In the genomic region with DNA sequence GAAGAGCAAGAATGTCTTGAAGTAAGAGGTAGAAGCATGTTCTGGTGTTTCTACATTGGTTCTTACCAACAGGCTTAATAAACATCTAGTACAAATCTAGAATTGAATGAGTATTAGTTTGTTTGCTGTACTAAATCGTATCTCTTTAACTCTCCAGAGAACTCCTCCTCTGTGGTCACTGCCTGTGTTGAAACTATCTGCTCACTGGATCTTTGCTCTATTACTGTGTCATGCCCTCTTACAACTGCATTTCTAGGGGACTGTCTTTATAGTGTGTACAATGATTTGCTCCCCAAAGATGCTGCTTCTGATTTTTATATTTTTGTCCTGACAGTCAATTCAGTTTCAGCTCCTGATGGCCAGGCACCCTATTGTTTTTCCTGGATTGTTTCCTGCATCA, we compare ENCODE assay signal across 22 cellular contexts. TPM values are rescaled to one million over a fixed set of nuclear protein-coding genes. Genes with fewer than 3 reads are reported as not detected.
DNase-seq lines count a peak whose midpoint lies in the region; ATAC-seq and TF ChIP-seq lines count a peak whose summit lies in the region.
"Had no signal": no experiment of that assay in that cellular context is flagged by ENCODE, and none has a peak within 500 bp of the region (broad histone marks: within the 10 kb centered on the region; RNA-seq: fewer than 3 reads in every experiment).

No MANE protein-coding gene starts in this region.

- ATAC-seq in HG02885 (IDR thresholded peaks at IDR 0.05; ENCODE audit: poor library complexity, unreplicated experiment) (no peak), GM21526 (IDR thresholded peaks at IDR 0.05; ENCODE audit: low FRiP score, unreplicated experiment) (no peak)
- ATAC-seq: GM23338 had no signal

- H3K4me1 ChIP-seq in ACC112 (ENCODE audit: control insufficient read depth, insufficient read depth, low read length, unreplicated experiment): peaks cover 59% of the 10 kb centered on the region
- H3K4me1 ChIP-seq: BE2C; BLaER1 treated with 17β-estradiol and CSF1 and Interleukin-3, amounts not matched to agents 10 nM and 100 nM; Caco-2 had no signal

- peak overlapping the region; percentile 73 for H3K27ac ChIP-seq in ACC112 (ENCODE audit: low read depth, low read length)
- H3K27ac ChIP-seq: 22Rv1; BLaER1 treated with 17β-estradiol and CSF1 and Interleukin-3, amounts not matched to agents 10 nM and 100 nM had no signal

- no peaks in the 10 kb centered on the region for H3K27me3 ChIP-seq in ACC112 (ENCODE audit: insufficient read depth, low read length)
- H3K27me3 ChIP-seq: BE2C; BLaER1 treated with 17β-estradiol and CSF1 and Interleukin-3, amounts not matched to agents 10 nM and 100 nM had no signal

- no peaks in the 10 kb centered on the region for H3K79me2 ChIP-seq in ACC112 (ENCODE audit: control insufficient read depth, insufficient read depth, low read length, unreplicated experiment)

- H3K36me3 ChIP-seq in ACC112 (ENCODE audit: insufficient read depth, low read length): no peaks in the 10 kb centered on the region
- H3K36me3 ChIP-seq: BE2C; BLaER1 treated with 17β-estradiol and CSF1 and Interleukin-3, amounts not matched to agents 10 nM and 100 nM had no signal

- DNase-seq in HCEC 1CT (peak; percentile 57), LHCN-M2 (ENCODE audit: low read depth) (peak; percentile 53), fibroblast of mammary gland (ENCODE audit: low read depth) (peak; percentile 40), COR-L47 (lab: John Stamatoyannopoulos, UW) (no peak)
- no peak for DNase-seq in stimulated activated CD4-positive, alpha-beta T cell treated with anti-CD3 and anti-CD28 coated beads, Interleukin-2, amount 100 ng/mL, for 48 hours
- DNase-seq: ACHN; AML-193; BE2C; Caco-2; CD4-positive, alpha-beta T cell; CD8-positive, alpha-beta memory T cell; DMS153; DND-41; GF-D8; H9 had no signal

- no peak for TF ChIP-seq CTCF in fibroblast of mammary gland (conservative IDR thresholded peaks at IDR 0.05; ENCODE audit: control insufficient read depth, insufficient read depth, low read depth, low read length)

- no peak overlapping the region for H3K4me3 ChIP-seq in ACC112 (ENCODE audit: low read depth, low read length)
- no peak overlapping the region for H3K4me3 ChIP-seq in fibroblast of mammary gland (ENCODE audit: control insufficient read depth, low read depth, low read length)
- H3K4me3 ChIP-seq: BLaER1 treated with 17β-estradiol and CSF1 and Interleukin-3, amounts not matched to agents 10 nM and 100 nM; GM23338 had no signal

- H2AFZ ChIP-seq in ACC112 (ENCODE audit: low read length, unreplicated experiment): no peak overlapping the region
- H2AFZ ChIP-seq: GM23338 had no signal

RNA-seq across cellular contexts. Expression of gene E2F7, which starts 50.1 kb away (rescaled TPM):
- 18.0 and 20.6 TPM in 2 replicates for total RNA-seq in LHCN-M2 (2014; rRNA removed)
- polyA plus RNA-seq in LHCN-M2 (2012): 5.4 TPM
- polyA plus RNA-seq: CD14-positive monocyte; CD8-positive, alpha-beta memory T cell had no signal

Comparison
In these comparisons a context has a peak if more than half of its experiments do, and no peak if none do; other contexts are left out.
1. DNase-seq: peak in HCEC 1CT (single experiment), LHCN-M2 (single experiment) and fibroblast of mammary gland (single experiment); none in COR-L47 (single experiment) and stimulated activated CD4-positive, alpha-beta T cell treated with anti-CD3 and anti-CD28 coated beads, Interleukin-2, amount 100 ng/mL, for 48 hours (0 of 2).